8 cellular contexts compared by ENCODE assay signal in genomic region chr4:153466637-153467153, GRCh38. TPM values are rescaled to one million over a fixed set of nuclear protein-coding genes. Genes with fewer than 3 reads are reported as not detected.
DNase-seq lines count a peak whose midpoint lies in the region; ATAC-seq and TF ChIP-seq lines count a peak whose summit lies in the region.

No MANE protein-coding gene starts in this region.

- intact Hi-C loops in body of pancreas (cut with DNase I) = no loop called here
- intact Hi-C loops in left lung (cut with DNase I) = no loop called here
- intact Hi-C loops in tibial artery (cut with DNase I; ENCODE audit: low total_unique reads) = loop anchor here (5.0 kb wide), 1 partner anchor 106 kb away; no protein-coding TSS in a partner anchor

- peaks cover 21% of the 10 kb centered on the region for H3K27me3 ChIP-seq in MM.1S (replicated peaks; ENCODE audit: insufficient read depth, low read length)
- H3K27me3 ChIP-seq in body of pancreas = no peaks in the 10 kb centered on the region
- no peaks in the 10 kb centered on the region for H3K27me3 ChIP-seq in left lung
- no peaks in the 10 kb centered on the region for H3K27me3 ChIP-seq in tibial artery

- no peaks in the 10 kb centered on the region for H4K20me1 ChIP-seq in MM.1S (ENCODE audit: insufficient read depth, low read length)

- peak; percentile 53 for DNase-seq in COLO668 (lab: John Stamatoyannopoulos, UW; ENCODE audit: unreplicated experiment)
- no peak for DNase-seq in MM.1S
- DNase-seq in body of pancreas = peak in 1 of 4 donors; percentile 30
- DNase-seq in left lung = peak in 1 of 2 donors; percentile 85
- DNase-seq in tibial artery = no peak
- DNase-seq in G401 (ENCODE audit: low spot score) = no peak

- H3K4me1 ChIP-seq in MM.1S (ENCODE audit: low read length) (peaks cover 22% of the 10 kb centered on the region), body of pancreas (peaks cover 56% of the 10 kb centered on the region), left lung (peaks cover 3 to 58% of the 10 kb centered on the region in 2 donors), tibial artery (peaks cover 0 to 58% (median 29%) of the 10 kb centered on the region in 4 donors)

- TF ChIP-seq CTCF in MM.1S (IDR thresholded peaks at IDR 0.05; ENCODE audit: low read length) = no peak
- TF ChIP-seq CTCF in body of pancreas (IDR thresholded peaks at IDR 0.05) = peak in 1 of 7 experiments; percentile 1
- no peak for TF ChIP-seq CTCF in left lung (IDR thresholded peaks at IDR 0.05)
- no peak for TF ChIP-seq CTCF in tibial artery (IDR thresholded peaks at IDR 0.05)

- WGBS in body of pancreas, 2 donors = 0 to 1% methylated on average over 16 to 48 of the region's 48 CpGs

- TF ChIP-seq POLR2A in body of pancreas (IDR thresholded peaks at IDR 0.05) = no peak

- H3K79me2 ChIP-seq in MM.1S (ENCODE audit: low read length) = peaks cover 5% of the 10 kb centered on the region; the same call in 1 of the 2 replicates

- peak overlapping the region; percentile 97 for H3K4me2 ChIP-seq in MM.1S (ENCODE audit: low read depth, low read length)

- H3K36me3 ChIP-seq in MM.1S (replicated peaks; ENCODE audit: insufficient read depth, low read length) = no peaks in the 10 kb centered on the region
- H3K36me3 ChIP-seq in body of pancreas (replicated peaks in 1 of 2; ENCODE audit: insufficient read depth in 1 of 2, low read depth in 2 of 2) = peaks cover 0 to 2% of the 10 kb centered on the region in 2 donors
- no peaks in the 10 kb centered on the region for H3K36me3 ChIP-seq in left lung
- H3K36me3 ChIP-seq in tibial artery = no peaks in the 10 kb centered on the region

- H3K9me3 ChIP-seq in MM.1S (replicated peaks; ENCODE audit: insufficient read depth, low read length) = no peaks in the 10 kb centered on the region
- H3K9me3 ChIP-seq in body of pancreas = no peaks in the 10 kb centered on the region
- no peaks in the 10 kb centered on the region for H3K9me3 ChIP-seq in left lung
- H3K9me3 ChIP-seq in tibial artery = no peaks in the 10 kb centered on the region

- peaks cover 25% of the 10 kb centered on the region for H3F3A ChIP-seq in MM.1S (ENCODE audit: insufficient read depth, low read length)

- H3K4me3 ChIP-seq in MM.1S (ENCODE audit: low read length) (peak overlapping the region; percentile 96), body of pancreas (peak overlapping the region; percentile 46 to 90), left lung (peak overlapping the region; percentile 89 to 92), tibial artery (peak overlapping the region; percentile 96 to 99)

- in situ Hi-C loops in G401 (cut with HindIII; ENCODE audit: low sequenced_read_pairs) = no loop called here

- no peaks in the 10 kb centered on the region for H3K9me2 ChIP-seq in MM.1S (replicated peaks; ENCODE audit: insufficient read depth, low read length)

- peak overlapping the region; percentile 99 for H2AFZ ChIP-seq in MM.1S (ENCODE audit: low read length)

- peak overlapping the region; percentile 64 for H3K9ac ChIP-seq in MM.1S (ENCODE audit: low read length)

- ATAC-seq in GM21528 (IDR thresholded peaks at IDR 0.05; ENCODE audit: low FRiP score, unreplicated experiment) (peak; percentile 21), body of pancreas (peak; percentile 19), left lung (peak; percentile 42), HG03469 (IDR thresholded peaks at IDR 0.05; ENCODE audit: unreplicated experiment) (no peak)

- H3K27ac ChIP-seq in MM.1S (ENCODE audit: low read length) (peak overlapping the region; percentile 20; the same call in 1 of the 2 replicates), body of pancreas (peak overlapping the region; percentile 79 to 96 (median 92)), left lung (peak overlapping the region; percentile 82 to 95), tibial artery (peak overlapping the region; percentile 92 to 95)

RNA-seq across cellular contexts. Expression of gene TMEM131L, which starts 0.5 kb away (rescaled TPM):
- total RNA-seq in body of pancreas = 10 to 100 TPM; 47.1 to 63.6 TPM
- 10 to 100 TPM; 17.6 to 20.2 TPM for total RNA-seq in left lung
- 4.5 and 13.5 TPM in 2 replicates for total RNA-seq in G401 (2014; rRNA removed; shearing (Covaris generic))

Comparison
In these comparisons a context has a peak if more than half of its experiments do, and no peak if none do; other contexts are left out.
1. H3K27ac ChIP-seq: peak in every context shown above with its lines; median percentile 94 in tibial artery; 92 in body of pancreas; 88 in left lung; 20 in MM.1S.